In genomic region chr4:100900945-100901344, GRCh38 we compare ENCODE assay signal across 4 cellular contexts.
A peak's percentile ranks its signal among the peaks of the same experiment; 100 is the strongest.
DNase-seq lines count a peak whose midpoint lies in the region; ATAC-seq and TF ChIP-seq lines count a peak whose summit lies in the region.
"Not testable (repeated sequence)": the region's sequence is repeated elsewhere in the genome, so short reads cannot be mapped to it uniquely, and the experiment has no call there.

No MANE protein-coding gene starts in this region.

- intact Hi-C loops in Right ventricle myocardium inferior (cut with DNase I); spleen (cut with DNase I; ENCODE audit: low total_unique reads): not testable (repeated sequence)

- WGBS in spleen, 5 donors = 85 to 96% (median 94%) methylated on average over 4 to 5 of the region's 5 CpGs

- ATAC-seq in Right ventricle myocardium inferior = not testable (repeated sequence)

- not testable (repeated sequence) for H3K4me3 Mint-ChIP-seq in neural progenitor cell

- not testable (repeated sequence) for H3K36me3 Mint-ChIP-seq in neural progenitor cell

- peak overlapping the region; percentile 45 for H2AFZ ChIP-seq in neural progenitor cell (replicated peaks)

- DNase-seq in activated effector memory CD4-positive, alpha-beta T cell treated with anti-CD3 and anti-CD28 coated beads, Interleukin-2, amount 50 U/mL, for 16 hours = peak; percentile 61
- peak; percentile 58 for DNase-seq in Right ventricle myocardium inferior (ENCODE audit: missing footprints)
- DNase-seq in neural progenitor cell (ENCODE audit: low spot score) = not testable (repeated sequence)
- peak; percentile 30 for DNase-seq in spleen

- H3K36me3 ChIP-seq in neural progenitor cell, spleen: not testable (repeated sequence)

- not testable (repeated sequence) for H3K4me1 ChIP-seq in neural progenitor cell, spleen

- H3K27me3 Mint-ChIP-seq in neural progenitor cell (ENCODE audit: insufficient read depth, low read depth) = not testable (repeated sequence)

- H3K27ac ChIP-seq in neural progenitor cell, spleen: not testable (repeated sequence)

- not testable (repeated sequence) for H3K9me3 Mint-ChIP-seq in neural progenitor cell

- not testable (repeated sequence) for TF ChIP-seq POLR2A in spleen (IDR thresholded peaks at IDR 0.05)

- not testable (repeated sequence) for H4K20me1 ChIP-seq in neural progenitor cell (ENCODE audit: low read depth)

- H3K9ac ChIP-seq in neural progenitor cell = not testable (repeated sequence)

- H3F3A ChIP-seq in neural progenitor cell (ENCODE audit: low read depth) = not testable (repeated sequence)

- not testable (repeated sequence) for H3K4me2 ChIP-seq in neural progenitor cell

- not testable (repeated sequence) for TF ChIP-seq CTCF in neural progenitor cell (IDR thresholded peaks at IDR 0.05); spleen (IDR thresholded peaks at IDR 0.05 in 8 of 11, conservative IDR thresholded peaks at IDR 0.05 in 3 of 11)

- not testable (repeated sequence) for H3K27ac Mint-ChIP-seq in neural progenitor cell

- H3K27me3 ChIP-seq in neural progenitor cell = not testable (repeated sequence)
- H3K27me3 ChIP-seq in spleen (replicated peaks in 1 of 7) = peaks cover 0 to 12% (median 0%) of the 10 kb centered on the region in 7 donors

- H3K79me2 ChIP-seq in neural progenitor cell (ENCODE audit: low read depth) = not testable (repeated sequence)

- not testable (repeated sequence) for H3K4me3 ChIP-seq in neural progenitor cell, spleen

- H3K9me3 ChIP-seq in neural progenitor cell (ENCODE audit: low read depth); spleen: not testable (repeated sequence)

- H3K4me1 Mint-ChIP-seq in neural progenitor cell = not testable (repeated sequence)
